Comparison of ENCODE assay signal across 20 cellular contexts in genomic region chr6:98094696-98095095, GRCh38.
DNase-seq lines count a peak whose midpoint lies in the region; ATAC-seq, FAIRE-seq and TF ChIP-seq lines count a peak whose summit lies in the region.
"Had no signal": no experiment of that assay in that cellular context is flagged by ENCODE, and none has a peak within 500 bp of the region (broad histone marks: within the 10 kb centered on the region; RNA-seq: fewer than 3 reads in every experiment).

No MANE protein-coding gene starts in this region.

- WGBS in mammary epithelial cell (ENCODE audit: low coverage, missing lambda C conversion rate) = 37% methylated on average over 4 of the region's 4 CpGs
- WGBS in K562 (ENCODE audit: insufficient coverage, low coverage, missing lambda C conversion rate) = 0% methylated on average over 4 of the region's 4 CpGs

- H4K20me1 ChIP-seq in mammary epithelial cell (ENCODE audit: insufficient read depth, low read length) = no peaks in the 10 kb centered on the region
- no peaks in the 10 kb centered on the region for H4K20me1 ChIP-seq in K562 (replicated peaks; ENCODE audit: control insufficient read depth, insufficient read depth, low read length)

- no peak overlapping the region for H3K4me3 ChIP-seq in mammary epithelial cell (replicated peaks in 1 of 3; ENCODE audit: insufficient read depth in 1 of 3, low read depth in 2 of 3, low read length in 3 of 3)
- no peak overlapping the region for H3K4me3 ChIP-seq in breast epithelium
- H3K4me3 ChIP-seq in K562 = no peak overlapping the region

- in situ Hi-C loops in mammary epithelial cell (cut with MboI; ENCODE audit: low sequenced_read_pairs in 2 of 2) = no loop called here
- in situ Hi-C loops in K562 (cut with MboI) = no loop called here

- H3K9ac ChIP-seq in mammary epithelial cell (ENCODE audit: insufficient read depth, low read length) = no peak overlapping the region
- H3K9ac ChIP-seq in K562 (ENCODE audit: insufficient read depth in 1 of 2, low read depth in 2 of 2, low read length in 2 of 2) = no peak overlapping the region

- dilution Hi-C loops in mammary epithelial cell (cut with HindIII; ENCODE audit: low sequenced_read_pairs) = no loop called here

- peaks cover 3% of the 10 kb centered on the region for H3K9me3 Mint-ChIP-seq in nephron
- H3K9me3 Mint-ChIP-seq in glutamatergic neuron (ENCODE audit: unreplicated experiment) = no peaks in the 10 kb centered on the region

- H3K27ac ChIP-seq in mammary epithelial cell (ENCODE audit: insufficient read depth, low read depth, low read length) (no peak overlapping the region), breast epithelium (no peak overlapping the region), K562 (ENCODE audit: extremely low read depth, low read depth, low read length) (no peak overlapping the region)
- H3K27ac ChIP-seq: 22Rv1 had no signal

- intact Hi-C loops in mammary epithelial cell (cut with micrococcal nuclease) (no loop called here), breast epithelium (cut with DNase I; ENCODE audit: low total_unique reads) (no loop called here), K562 (cut with micrococcal nuclease) (no loop called here)

- H3K4me3 Mint-ChIP-seq in nephron (peak overlapping the region in 2 of 3 experiments; percentile 19 to 38), glutamatergic neuron (ENCODE audit: unreplicated experiment) (no peak overlapping the region)
- H3K4me3 Mint-ChIP-seq: B cell; CD4-positive, CD25-positive, alpha-beta regulatory T cell; H9; IgD-negative memory B cell had no signal

- H3K9me3 ChIP-seq in mammary epithelial cell (replicated peaks; ENCODE audit: insufficient read depth, low read length) (no peaks in the 10 kb centered on the region), breast epithelium (no peaks in the 10 kb centered on the region), K562 (replicated peaks; ENCODE audit: control insufficient read depth, insufficient read depth, low read depth, low read length) (no peaks in the 10 kb centered on the region; the same call in 1 of the 2 replicates)
- H3K9me3 ChIP-seq: Caco-2 had no signal

- H3K4me1 Mint-ChIP-seq in nephron (peaks cover 20% of the 10 kb centered on the region), glutamatergic neuron (ENCODE audit: low read depth, unreplicated experiment) (peaks cover 2% of the 10 kb centered on the region)
- H3K4me1 Mint-ChIP-seq: B cell; CD4-positive, CD25-positive, alpha-beta regulatory T cell; IgD-negative memory B cell had no signal

- ATAC-seq in K562 = no peak
- no peak for ATAC-seq in HG03159 (IDR thresholded peaks at IDR 0.05; ENCODE audit: unreplicated experiment)

- H3K27ac Mint-ChIP-seq in nephron (no peak overlapping the region), glutamatergic neuron (ENCODE audit: unreplicated experiment) (no peak overlapping the region)
- H3K27ac Mint-ChIP-seq: B cell; CD4-positive, CD25-positive, alpha-beta regulatory T cell; H9; IgD-negative memory B cell had no signal

- no peak for TF ChIP-seq EP300 in K562 (IDR thresholded peaks at IDR 0.05; ENCODE audit: low read length)

- H3K36me3 ChIP-seq in mammary epithelial cell (ENCODE audit: insufficient read depth, low read length) (no peaks in the 10 kb centered on the region), breast epithelium (no peaks in the 10 kb centered on the region), K562 (ENCODE audit: control insufficient read depth, insufficient read depth, low read length) (no peaks in the 10 kb centered on the region)

- no peaks in the 10 kb centered on the region for H3K9me1 ChIP-seq in K562 (ENCODE audit: control insufficient read depth, insufficient read depth, low read length)

- H3K79me2 ChIP-seq in mammary epithelial cell (ENCODE audit: insufficient read depth, low read length) (no peaks in the 10 kb centered on the region), K562 (ENCODE audit: control insufficient read depth, insufficient read depth, low read length) (no peaks in the 10 kb centered on the region)

- peaks cover 3% of the 10 kb centered on the region for H3K27me3 Mint-ChIP-seq in nephron (ENCODE audit: low read depth)
- no peaks in the 10 kb centered on the region for H3K27me3 Mint-ChIP-seq in glutamatergic neuron (ENCODE audit: unreplicated experiment)
- H3K27me3 Mint-ChIP-seq: B cell; CD4-positive, CD25-positive, alpha-beta regulatory T cell; IgD-negative memory B cell had no signal

- POLR2A ChIA-PET in K562 (lab: Yijun Ruan, JAX) = no interaction called here

- no TSS peak for BruUV-seq in mammary epithelial cell (replicated peaks; lab: Mats Ljungman, UMichigan)
- no TSS peak for BruUV-seq in K562 (replicated peaks; lab: Mats Ljungman, UMichigan)

- H3K4me2 ChIP-seq in mammary epithelial cell (ENCODE audit: insufficient read depth, low read depth, low read length) (no peak overlapping the region), K562 (ENCODE audit: insufficient read depth, low read length) (no peak overlapping the region)

- FAIRE-seq in K562 (lab: Jason Lieb, UNC) = no peak
- FAIRE-seq: D721Med, H1 had no signal

- no peak for TF ChIP-seq RAD21 in K562 (CRISPR knock-in tag; conservative IDR thresholded peaks at IDR 0.05 in 1 of 2, IDR thresholded peaks at IDR 0.05 in 1 of 2)

- DNase-seq in mammary epithelial cell (peak; percentile 5), breast epithelium (ENCODE audit: low spot score in 2 of 2) (no peak), HT1080 (ENCODE audit: low read depth) (peak; percentile 36), K562 (ENCODE audit: extremely low read depth in 1 of 4, low spot score in 3 of 4) (no peak), glutamatergic neuron (no peak), SW 1271 (lab: John Stamatoyannopoulos, UW) (no peak)
- DNase-seq: C1 segment of cervical spinal cord; Caco-2; CD4-positive, CD25-positive, alpha-beta regulatory T cell; DMS79 treated with DMSO at 0.1 percent for 48 hours; GF-D8; H9; KG1 had no signal

- no peak overlapping the region for H2AFZ ChIP-seq in mammary epithelial cell (ENCODE audit: low read depth, low read length)
- H2AFZ ChIP-seq in K562 (ENCODE audit: low read depth, low read length) = no peak overlapping the region

- H3K4me1 ChIP-seq in mammary epithelial cell (ENCODE audit: insufficient read depth, low read length) = no peaks in the 10 kb centered on the region
- H3K4me1 ChIP-seq in breast epithelium = no peaks in the 10 kb centered on the region
- no peaks in the 10 kb centered on the region for H3K4me1 ChIP-seq in K562 (replicated peaks in 1 of 2; ENCODE audit: control insufficient read depth in 2 of 2, insufficient read depth in 2 of 2, low read length in 2 of 2)
- H3K4me1 ChIP-seq: Caco-2 had no signal

- no peak for TF ChIP-seq CTCF in mammary epithelial cell (conservative IDR thresholded peaks at IDR 0.05 in 1 of 2, IDR thresholded peaks at IDR 0.05 in 1 of 2; ENCODE audit: extremely low read depth in 1 of 2, insufficient read depth in 1 of 2, low read depth in 1 of 2, low read length in 2 of 2)
- TF ChIP-seq CTCF in breast epithelium (IDR thresholded peaks at IDR 0.05) = no peak
- no peak for TF ChIP-seq CTCF in K562 (IDR thresholded peaks at IDR 0.05 in 2 of 3, conservative IDR thresholded peaks at IDR 0.05 in 1 of 3; ENCODE audit: insufficient read depth in 2 of 3, low read depth in 1 of 3, low read length in 3 of 3)
- TF ChIP-seq CTCF in nephron (IDR thresholded peaks at IDR 0.05; ENCODE audit: unreplicated experiment in 3 of 3) = no peak
- TF ChIP-seq CTCF in glutamatergic neuron (IDR thresholded peaks at IDR 0.05; ENCODE audit: partially characterized antibody, unreplicated experiment) = no peak

- TF ChIP-seq POLR2A in breast epithelium (IDR thresholded peaks at IDR 0.05) (no peak), K562 (conservative IDR thresholded peaks at IDR 0.05) (no peak)

- H3K36me3 Mint-ChIP-seq in nephron (ENCODE audit: low read depth) = no peaks in the 10 kb centered on the region
- no peaks in the 10 kb centered on the region for H3K36me3 Mint-ChIP-seq in glutamatergic neuron (ENCODE audit: unreplicated experiment)
- H3K36me3 Mint-ChIP-seq: CD4-positive, CD25-positive, alpha-beta regulatory T cell; IgD-negative memory B cell had no signal

- no peaks in the 10 kb centered on the region for H3K27me3 ChIP-seq in mammary epithelial cell (ENCODE audit: insufficient read depth, low read length)
- no peaks in the 10 kb centered on the region for H3K27me3 ChIP-seq in breast epithelium
- H3K27me3 ChIP-seq in K562 (ENCODE audit: control insufficient read depth in 2 of 2, insufficient read depth in 2 of 2, low read length in 2 of 2) = no peaks in the 10 kb centered on the region

- CTCF ChIA-PET in mammary epithelial cell (lab: Charles Lee; ENCODE audit: low non-redundant PET) (no interaction called here), K562 (lab: Yijun Ruan, JAX; ENCODE audit: low intra/inter-chr PET ratio) (no interaction called here)

TF ChIP-seq in K562, 482 proteins besides CTCF, POLR2A, EP300 and RAD21 (continues in another document):
- no peak for TF ChIP-seq PCBP2 (IDR thresholded peaks at IDR 0.05; ENCODE audit: low read depth, low read length, poor library complexity, severe bottlenecking)
- TF ChIP-seq TAF1 (IDR thresholded peaks at IDR 0.05; ENCODE audit: control insufficient read depth, extremely low read depth, insufficient read depth, low read length, severe bottlenecking) = no peak
- no peak for TF ChIP-seq PHF21A (IDR thresholded peaks at IDR 0.05; ENCODE audit: borderline replicate concordance, low read depth)
- TF ChIP-seq, protein P1, sequence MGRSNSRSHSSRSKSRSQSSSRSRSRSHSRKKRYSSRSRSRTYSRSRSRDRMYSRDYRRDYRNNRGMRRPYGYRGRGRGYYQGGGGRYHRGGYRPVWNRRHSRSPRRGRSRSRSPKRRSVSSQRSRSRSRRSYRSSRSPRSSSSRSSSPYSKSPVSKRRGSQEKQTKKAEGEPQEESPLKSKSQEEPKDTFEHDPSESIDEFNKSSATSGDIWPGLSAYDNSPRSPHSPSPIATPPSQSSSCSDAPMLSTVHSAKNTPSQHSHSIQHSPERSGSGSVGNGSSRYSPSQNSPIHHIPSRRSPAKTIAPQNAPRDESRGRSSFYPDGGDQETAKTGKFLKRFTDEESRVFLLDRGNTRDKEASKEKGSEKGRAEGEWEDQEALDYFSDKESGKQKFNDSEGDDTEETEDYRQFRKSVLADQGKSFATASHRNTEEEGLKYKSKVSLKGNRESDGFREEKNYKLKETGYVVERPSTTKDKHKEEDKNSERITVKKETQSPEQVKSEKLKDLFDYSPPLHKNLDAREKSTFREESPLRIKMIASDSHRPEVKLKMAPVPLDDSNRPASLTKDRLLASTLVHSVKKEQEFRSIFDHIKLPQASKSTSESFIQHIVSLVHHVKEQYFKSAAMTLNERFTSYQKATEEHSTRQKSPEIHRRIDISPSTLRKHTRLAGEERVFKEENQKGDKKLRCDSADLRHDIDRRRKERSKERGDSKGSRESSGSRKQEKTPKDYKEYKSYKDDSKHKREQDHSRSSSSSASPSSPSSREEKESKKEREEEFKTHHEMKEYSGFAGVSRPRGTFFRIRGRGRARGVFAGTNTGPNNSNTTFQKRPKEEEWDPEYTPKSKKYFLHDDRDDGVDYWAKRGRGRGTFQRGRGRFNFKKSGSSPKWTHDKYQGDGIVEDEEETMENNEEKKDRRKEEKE (IDR thresholded peaks at IDR 0.05; ENCODE audit: borderline replicate concordance in 1 of 2, control insufficient read depth in 1 of 2, low read depth in 2 of 2, low read length in 1 of 2) = no peak
- no peak for TF ChIP-seq ZNF143 (CRISPR knock-in tag; IDR thresholded peaks at IDR 0.05)
- TF ChIP-seq HLTF (IDR thresholded peaks at IDR 0.05) = no peak
- no peak for TF ChIP-seq ZNF282 (CRISPR knock-in tag; IDR thresholded peaks at IDR 0.05)

Comparison
In these comparisons a context has a peak if more than half of its experiments do, and no peak if none do; other contexts are left out.
1. DNase-seq: peak in mammary epithelial cell (single experiment) and HT1080 (single experiment); none in breast epithelium (0 of 2), K562 (0 of 4), glutamatergic neuron (single experiment) and SW 1271 (0 of 2).